13 cellular contexts compared by ENCODE assay signal in the genomic region with DNA sequence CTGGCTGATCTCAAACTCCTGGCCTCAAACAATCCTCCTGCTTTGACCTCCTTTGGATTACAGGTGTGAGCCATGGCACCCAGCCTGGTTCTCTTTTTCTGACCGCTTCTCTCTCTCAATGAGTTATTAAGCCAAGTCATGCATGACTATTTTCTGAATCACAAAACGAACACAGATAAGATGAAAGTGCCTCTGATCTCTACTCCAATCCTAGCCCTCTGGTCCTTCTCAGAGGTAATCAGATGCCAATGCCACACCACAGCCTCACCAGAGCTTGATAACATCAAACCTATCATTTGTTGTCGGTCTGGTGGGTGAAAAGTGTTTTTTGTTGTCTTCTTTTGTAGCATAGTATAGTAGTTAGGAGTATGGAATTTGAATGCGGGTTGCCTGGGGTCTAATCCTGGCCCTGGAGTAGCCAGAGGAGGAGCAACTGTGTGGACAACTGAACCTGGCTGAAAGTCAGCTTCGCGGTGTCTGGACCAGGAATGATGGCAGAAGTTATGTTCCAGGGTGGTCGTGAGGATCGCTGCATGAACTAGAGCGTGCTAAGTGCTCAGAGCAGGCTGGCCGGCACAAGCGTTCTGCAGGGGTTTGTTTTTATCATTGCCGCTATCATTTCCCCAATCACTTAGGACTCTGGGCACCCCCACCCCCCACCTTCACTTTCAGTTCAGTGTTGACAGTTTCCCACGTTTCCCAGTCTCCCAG.
DNase-seq lines count a peak whose midpoint lies in the region; ATAC-seq and TF ChIP-seq lines count a peak whose summit lies in the region.
"Had no signal": no experiment of that assay in that cellular context is flagged by ENCODE, and none has a peak within 500 bp of the region (broad histone marks: within the 10 kb centered on the region; RNA-seq: fewer than 3 reads in every experiment).

No MANE protein-coding gene starts in this region.

- H4K20me1 ChIP-seq in BLaER1 treated with 17β-estradiol and CSF1 and Interleukin-3, amounts not matched to agents 10 nM and 100 nM = no peaks in the 10 kb centered on the region
- H4K20me1 ChIP-seq in IMR-90 (ENCODE audit: insufficient read depth, low read length) = no peaks in the 10 kb centered on the region

- in situ Hi-C loops in IMR-90 (cut with MboI; ENCODE audit: low sequenced_read_pairs) = no loop called here

- peaks cover 0 to 15% (median 6%) of the 10 kb centered on the region in 11 experiments; a peak in 8 of 22 replicates for H3K9me3 ChIP-seq in BLaER1 treated with 17β-estradiol and CSF1 and Interleukin-3, amounts not matched to agents 10 nM and 100 nM (replicated peaks in 1 of 11)
- no peaks in the 10 kb centered on the region for H3K9me3 ChIP-seq in IMR-90 (ENCODE audit: control insufficient read depth, insufficient read depth, low read length)
- H3K9me3 ChIP-seq: ovary had no signal

- dilution Hi-C loops in IMR-90 (cut with HindIII; ENCODE audit: low sequenced_read_pairs, unreplicated experiment) = no loop called here

- no peaks in the 10 kb centered on the region for H3K9me1 ChIP-seq in IMR-90 (ENCODE audit: insufficient read depth, low read length)

- no peak overlapping the region for H3K4me3 ChIP-seq in BLaER1 treated with 17β-estradiol and CSF1 and Interleukin-3, amounts not matched to agents 10 nM and 100 nM
- H3K4me3 ChIP-seq in IMR-90 (ENCODE audit: insufficient read depth, low read depth, low read length) = no peak overlapping the region
- H3K4me3 ChIP-seq: ovary had no signal

- H4K5ac ChIP-seq in IMR-90 (ENCODE audit: low read depth, low read length) = no peak overlapping the region

- H3K4ac ChIP-seq in IMR-90 (ENCODE audit: low read depth, low read length) = no peak overlapping the region

- no peaks in the 10 kb centered on the region for H3K27me3 ChIP-seq in BLaER1 treated with 17β-estradiol and CSF1 and Interleukin-3, amounts not matched to agents 10 nM and 100 nM
- H3K27me3 ChIP-seq in IMR-90 (ENCODE audit: control insufficient read depth, insufficient read depth, low read length) = peaks cover 37% of the 10 kb centered on the region
- H3K27me3 ChIP-seq: ovary had no signal

- no peak for TF ChIP-seq POLR2A in IMR-90 (IDR thresholded peaks at IDR 0.05; ENCODE audit: low read depth, low read length)

- 52% methylated on average over 7 of the region's 13 CpGs; no CpG with 5 or more reads in 1 of the 2 experiments for WGBS in IMR-90 (ENCODE audit: extremely low coverage in 2 of 2, insufficient read length in 1 of 2), 2 experiments

- no TSS peak for BruUV-seq in IMR-90 (replicated peaks; lab: Mats Ljungman, UMichigan)

- H3K36me3 ChIP-seq in BLaER1 treated with 17β-estradiol and CSF1 and Interleukin-3, amounts not matched to agents 10 nM and 100 nM = peaks cover 0 to 4% (median 0%) of the 10 kb centered on the region in 11 experiments; a peak in 1 of 22 replicates
- H3K36me3 ChIP-seq in IMR-90 (ENCODE audit: control insufficient read depth, insufficient read depth, low read length) = no peaks in the 10 kb centered on the region
- H3K36me3 ChIP-seq: ovary had no signal

- 0 out of 22 replicates have a peak overlapping the region, but pooled peaks of 1 of the 11 experiments have one; percentile 61 for H3K9ac ChIP-seq in BLaER1 treated with 17β-estradiol and CSF1 and Interleukin-3, amounts not matched to agents 10 nM and 100 nM
- no peak overlapping the region for H3K9ac ChIP-seq in IMR-90 (ENCODE audit: low read depth, low read length)

- no peak overlapping the region for H3K23ac ChIP-seq in IMR-90 (ENCODE audit: low read depth, low read length)

- no peak overlapping the region for H2BK120ac ChIP-seq in IMR-90 (ENCODE audit: low read depth, low read length)

- no peaks in the 10 kb centered on the region for H3K27me3 Mint-ChIP-seq in WTC11 (ENCODE audit: low read depth)

- TF ChIP-seq RAD21 in IMR-90 (IDR thresholded peaks at IDR 0.05; ENCODE audit: low read length) = no peak

- H3K18ac ChIP-seq in IMR-90 (ENCODE audit: low read depth, low read length) = no peak overlapping the region

- H3K79me1 ChIP-seq in IMR-90 (ENCODE audit: low read depth in 1 of 2, low read length in 2 of 2) = no peaks in the 10 kb centered on the region

- intact Hi-C loops in IMR-90 (cut with micrococcal nuclease) = no loop called here

- no peak overlapping the region for H4K8ac ChIP-seq in IMR-90 (ENCODE audit: low read depth in 2 of 2, low read length in 2 of 2)

- peak overlapping the region in 5 of 11 experiments; percentile 5 to 37 (median 23); a peak in 4 of 22 replicates for H3K27ac ChIP-seq in BLaER1 treated with 17β-estradiol and CSF1 and Interleukin-3, amounts not matched to agents 10 nM and 100 nM
- H3K27ac ChIP-seq in IMR-90 (ENCODE audit: insufficient read depth, low read length) = no peak overlapping the region

- ATAC-seq in IMR-90 (ENCODE audit: low read depth) = no peak
- ATAC-seq in GM18873 (IDR thresholded peaks at IDR 0.05; ENCODE audit: low FRiP score, unreplicated experiment) = no peak
- ATAC-seq in WTC11 = no peak

- no peak overlapping the region for H2BK5ac ChIP-seq in IMR-90 (ENCODE audit: low read depth, low read length, poor library complexity, severe bottlenecking)

- H3K27ac Mint-ChIP-seq in WTC11 = no peak overlapping the region

- H4K91ac ChIP-seq in IMR-90 (ENCODE audit: insufficient read depth, low read depth, low read length) = no peak overlapping the region

- no peaks in the 10 kb centered on the region for H3K36me3 Mint-ChIP-seq in WTC11

- DNase-seq in IMR-90 (peak; percentile 49), amniotic epithelial cell (ENCODE audit: low read depth) (peak; percentile 77), kidney tubule cell (ENCODE audit: low spot score) (peak; percentile 47), Ammon's horn (ENCODE audit: low spot score) (no peak), WTC11 (ENCODE audit: low spot score) (no peak), occipital lobe (lab: John Stamatoyannopoulos, UW) (no peak)
- DNase-seq: activated gamma-delta T cell treated with Interleukin-2 at 50 U/mL for 16 hours; effector CD4-positive, alpha-beta T cell; mesenchymal stem cell; NCI-H2171 had no signal

- TF ChIP-seq CTCF in IMR-90 (conservative IDR thresholded peaks at IDR 0.05; ENCODE audit: low read depth, low read length) = no peak
- TF ChIP-seq CTCF in WTC11 (IDR thresholded peaks at IDR 0.05) = no peak

- H2AK5ac ChIP-seq in IMR-90 (ENCODE audit: low read depth, low read length) = no peak overlapping the region

- H3K4me3 Mint-ChIP-seq in WTC11 = no peak overlapping the region

- no peak overlapping the region for H2AFZ ChIP-seq in IMR-90 (replicated peaks; ENCODE audit: low read length, poor library complexity)

- POLR2A ChIA-PET in IMR-90 (lab: Charles Lee; ENCODE audit: unreplicated experiment) (no interaction called here), WTC11 (lab: Charles Lee) (no interaction called here)

- H3K4me1 Mint-ChIP-seq in WTC11 = peaks cover 39% of the 10 kb centered on the region

- H2BK20ac ChIP-seq in IMR-90 (ENCODE audit: low read depth, low read length) = no peak overlapping the region

- 0 out of 2 replicates have a peak, but pooled peaks cover 6% of the 10 kb centered on the region for H3K9me3 Mint-ChIP-seq in WTC11

- H3K14ac ChIP-seq in IMR-90 (replicated peaks; ENCODE audit: low read depth, low read length) = no peak overlapping the region

- peaks cover 39 to 61% (median 55%) of the 10 kb centered on the region in 10 experiments for H3K4me1 ChIP-seq in BLaER1 treated with 17β-estradiol and CSF1 and Interleukin-3, amounts not matched to agents 10 nM and 100 nM
- H3K4me1 ChIP-seq in IMR-90 (ENCODE audit: control insufficient read depth, insufficient read depth, low read length) = peaks cover 8% of the 10 kb centered on the region; the same call in 1 of the 2 replicates

- H2BK15ac ChIP-seq in IMR-90 (ENCODE audit: low read depth, low read length) = no peak overlapping the region

- H3K4me2 ChIP-seq in BLaER1 treated with 17β-estradiol and CSF1 and Interleukin-3, amounts not matched to agents 10 nM and 100 nM = peak overlapping the region; percentile 59 to 86 (median 74)
- no peak overlapping the region for H3K4me2 ChIP-seq in IMR-90 (ENCODE audit: low read depth, low read length)

- no peak overlapping the region for H3K56ac ChIP-seq in IMR-90 (ENCODE audit: extremely low read depth, insufficient read depth, low read length)

- H2AK9ac ChIP-seq in IMR-90 (replicated peaks; ENCODE audit: low read depth, low read length, poor library complexity) = no peak overlapping the region

- CTCF ChIA-PET in IMR-90 (lab: Yijun Ruan, JAX) (interaction anchor here (0.6 kb wide), 1 partner anchor 269 kb away, joined by 8 read pairs; no protein-coding TSS in a partner anchor), WTC11 (lab: Charles Lee) (interaction anchor here (1.0 kb wide), 1 partner anchor 553 kb away, joined by 3 read pairs; no protein-coding TSS in a partner anchor)

TF ChIP-seq in IMR-90, 13 proteins besides CTCF, POLR2A, EP300 and RAD21 (continues in another document):
- TF ChIP-seq CHD1 (IDR thresholded peaks at IDR 0.05; ENCODE audit: low read depth, low read length) (no peak), BHLHE40 (IDR thresholded peaks at IDR 0.05; ENCODE audit: low read depth, low read length) (0 out of 2 replicates have a peak, but pooled peaks have one; percentile 10), FOS (IDR thresholded peaks at IDR 0.05; ENCODE audit: low read depth, low read length) (no peak), NFE2L2 (IDR thresholded peaks at IDR 0.05; ENCODE audit: low read depth, low read length) (0 out of 2 replicates have a peak, but pooled peaks have one; percentile 12)

TF ChIP-seq in WTC11, 78 proteins besides CTCF, POLR2A, EP300 and RAD21 (continues in another document):
- no peak for TF ChIP-seq CREM (CRISPR knock-in tag; IDR thresholded peaks at IDR 0.05)
- TF ChIP-seq, protein P1, sequence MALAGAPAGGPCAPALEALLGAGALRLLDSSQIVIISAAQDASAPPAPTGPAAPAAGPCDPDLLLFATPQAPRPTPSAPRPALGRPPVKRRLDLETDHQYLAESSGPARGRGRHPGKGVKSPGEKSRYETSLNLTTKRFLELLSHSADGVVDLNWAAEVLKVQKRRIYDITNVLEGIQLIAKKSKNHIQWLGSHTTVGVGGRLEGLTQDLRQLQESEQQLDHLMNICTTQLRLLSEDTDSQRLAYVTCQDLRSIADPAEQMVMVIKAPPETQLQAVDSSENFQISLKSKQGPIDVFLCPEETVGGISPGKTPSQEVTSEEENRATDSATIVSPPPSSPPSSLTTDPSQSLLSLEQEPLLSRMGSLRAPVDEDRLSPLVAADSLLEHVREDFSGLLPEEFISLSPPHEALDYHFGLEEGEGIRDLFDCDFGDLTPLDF (CRISPR knock-in tag; IDR thresholded peaks at IDR 0.05) = no peak
- TF ChIP-seq ETV6 (CRISPR knock-in tag; IDR thresholded peaks at IDR 0.05) = no peak
- no peak for TF ChIP-seq NR3C1 (CRISPR knock-in tag; conservative IDR thresholded peaks at IDR 0.05; ENCODE audit: low read depth)

Comparison
In these comparisons a context has a peak if more than half of its experiments do, and no peak if none do; other contexts are left out.
1. DNase-seq: peak in IMR-90 (single experiment), amniotic epithelial cell (single experiment) and kidney tubule cell (single experiment); none in Ammon's horn (single experiment), WTC11 (single experiment) and occipital lobe (single experiment).